ENCODE assay signal across 8 cellular contexts in the genomic region with DNA sequence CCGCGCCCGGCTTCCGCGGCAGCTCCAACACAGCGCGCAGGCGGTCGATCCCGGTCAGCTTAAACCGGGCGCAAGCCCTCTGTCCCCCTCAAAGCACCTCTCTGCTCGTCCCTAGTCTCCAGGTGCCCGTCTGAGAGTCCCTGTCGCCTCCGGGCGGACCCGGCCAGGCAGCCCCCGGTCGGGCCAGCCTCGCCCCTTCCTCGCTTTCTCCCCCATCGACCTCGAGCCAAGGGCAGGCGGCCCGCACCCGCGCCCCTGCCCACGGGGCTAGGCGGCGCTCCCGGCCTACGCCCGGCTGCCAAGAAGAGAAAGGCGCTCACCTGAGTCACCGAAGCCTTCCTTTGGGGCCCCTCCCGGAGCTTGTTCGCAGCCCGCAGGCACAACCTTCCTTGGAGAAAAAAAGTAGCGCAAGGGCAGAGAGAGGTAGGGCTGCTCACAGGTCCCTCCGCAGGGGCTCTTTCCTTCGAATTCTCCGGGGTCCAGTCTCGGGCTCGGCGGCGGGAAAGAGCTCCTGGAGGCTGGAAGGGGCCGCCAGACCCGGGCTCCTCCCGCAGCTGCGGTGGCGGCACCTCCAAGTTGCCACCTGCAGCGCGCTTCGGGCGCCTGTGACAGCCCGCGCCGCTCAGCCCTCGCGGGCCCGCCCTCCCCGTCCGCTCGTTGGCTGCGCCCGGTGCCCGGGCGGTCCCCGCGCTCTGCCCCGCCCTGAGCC.
DNase-seq lines count a peak whose midpoint lies in the region; ATAC-seq, FAIRE-seq and TF ChIP-seq lines count a peak whose summit lies in the region.

No MANE protein-coding gene starts in this region.

- H3K9me3 ChIP-seq in T-helper 17 cell (ENCODE audit: control insufficient read depth, low read length, poor library complexity, severe bottlenecking): no peaks in the 10 kb centered on the region

- DNase-seq in Ammon's horn (ENCODE audit: low spot score): peak; percentile 73
- DNase-seq in GM19239 (ENCODE audit: insufficient read length, low spot score): peak; percentile 46
- DNase-seq in HK-2 (ENCODE audit: unreplicated experiment): peak; percentile 16
- DNase-seq in T-helper 17 cell: no peak
- DNase-seq in epithelial cell of esophagus (ENCODE audit: low read depth): peak; percentile 40
- DNase-seq in mesendoderm: peak; percentile 88
- DNase-seq in stimulated activated naive CD8-positive, alpha-beta T cell treated with anti-CD3 and anti-CD28 coated beads, Interleukin-15, amount 100 ng/mL, for 72 hours: peak in 1 of 2 donors; percentile 30
- no peak for DNase-seq in activated effector memory CD4-positive, alpha-beta T cell treated with anti-CD3 and anti-CD28 coated beads, Interleukin-2, amount 50 U/mL, for 16 hours

- H3K79me1 ChIP-seq in mesendoderm (ENCODE audit: low read length): no peaks in the 10 kb centered on the region

- peak overlapping the region; percentile 76 for H3K4me3 Mint-ChIP-seq in T-helper 17 cell
- H3K4me3 Mint-ChIP-seq in stimulated activated naive CD8-positive, alpha-beta T cell treated with anti-CD3 and anti-CD28 coated beads, Interleukin-15, amount 100 ng/mL, for 72 hours: peak overlapping the region; percentile 80 to 82

- H2BK120ac ChIP-seq in mesendoderm (ENCODE audit: low read depth, low read length): no peak overlapping the region

- peak overlapping the region; percentile 63 for H3K9ac ChIP-seq in mesendoderm (ENCODE audit: low read length)

- no peak overlapping the region for H2BK5ac ChIP-seq in mesendoderm (ENCODE audit: low read length)

- no peaks in the 10 kb centered on the region for H3K79me2 ChIP-seq in mesendoderm (ENCODE audit: control insufficient read depth, insufficient read depth, low read length)

- no peak for FAIRE-seq in GM19239 (lab: Jason Lieb, UNC)

- peaks cover 12% of the 10 kb centered on the region for H3K4me1 ChIP-seq in mesendoderm (ENCODE audit: control insufficient read depth, low read depth, low read length)

- peak overlapping the region; percentile 71 for H3K56ac ChIP-seq in mesendoderm (ENCODE audit: low read length)

- H3K4ac ChIP-seq in mesendoderm (ENCODE audit: low read depth, low read length): peak overlapping the region; percentile 17

- H3K4me3 ChIP-seq in epithelial cell of esophagus (ENCODE audit: low read length) (peak overlapping the region; percentile 13), mesendoderm (ENCODE audit: low read length) (peak overlapping the region; percentile 30)

- peaks cover 30% of the 10 kb centered on the region for H3K27me3 Mint-ChIP-seq in T-helper 17 cell
- H3K27me3 Mint-ChIP-seq in stimulated activated naive CD8-positive, alpha-beta T cell treated with anti-CD3 and anti-CD28 coated beads, Interleukin-15, amount 100 ng/mL, for 72 hours: peaks cover 60% of the 10 kb centered on the region

- no peaks in the 10 kb centered on the region for H3K36me3 ChIP-seq in mesendoderm (ENCODE audit: control insufficient read depth, insufficient read depth, low read length)

- H2BK15ac ChIP-seq in mesendoderm (replicated peaks; ENCODE audit: low read depth): no peak overlapping the region

- H2AK5ac ChIP-seq in mesendoderm (ENCODE audit: low read length): no peak overlapping the region

- no peak for TF ChIP-seq CTCF in epithelial cell of esophagus (IDR thresholded peaks at IDR 0.05; ENCODE audit: insufficient read depth, low read depth, low read length, missing control alignments)

- no peak overlapping the region for H3K27ac ChIP-seq in mesendoderm (ENCODE audit: low read depth, low read length)

- peaks cover 3% of the 10 kb centered on the region for H3K36me3 Mint-ChIP-seq in T-helper 17 cell (ENCODE audit: low read depth)

- H4K5ac ChIP-seq in mesendoderm (ENCODE audit: low read length): no peak overlapping the region

- ATAC-seq in T-helper 17 cell: peak; percentile 81
- ATAC-seq in stimulated activated naive CD8-positive, alpha-beta T cell treated with anti-CD3 and anti-CD28 coated beads, Interleukin-15, amount 100 ng/mL, for 72 hours: peak; percentile 87

- peak overlapping the region; percentile 88 for H3K4me2 ChIP-seq in mesendoderm (ENCODE audit: low read length)

- H3K9me3 Mint-ChIP-seq in stimulated activated naive CD8-positive, alpha-beta T cell treated with anti-CD3 and anti-CD28 coated beads, Interleukin-15, amount 100 ng/mL, for 72 hours: no peaks in the 10 kb centered on the region

- peak overlapping the region; percentile 1 for H3K18ac ChIP-seq in mesendoderm (ENCODE audit: low read length)

- H4K8ac ChIP-seq in mesendoderm (ENCODE audit: low read depth, low read length): no peak overlapping the region

- no CpG with 5 or more reads among the region's 72 CpGs for WGBS in mesendoderm (ENCODE audit: extremely low coverage, insufficient coverage, low lambda C conversion rate)

- H3K23ac ChIP-seq in mesendoderm (ENCODE audit: low read length): no peak overlapping the region

- H3K27me3 ChIP-seq in mesendoderm (ENCODE audit: insufficient read depth, low read length, poor library complexity): peaks cover 5% of the 10 kb centered on the region

- H3K4me1 Mint-ChIP-seq in T-helper 17 cell: no peaks in the 10 kb centered on the region
- peaks cover 6% of the 10 kb centered on the region for H3K4me1 Mint-ChIP-seq in stimulated activated naive CD8-positive, alpha-beta T cell treated with anti-CD3 and anti-CD28 coated beads, Interleukin-15, amount 100 ng/mL, for 72 hours

- no peak overlapping the region for H3K27ac Mint-ChIP-seq in T-helper 17 cell
- H3K27ac Mint-ChIP-seq in stimulated activated naive CD8-positive, alpha-beta T cell treated with anti-CD3 and anti-CD28 coated beads, Interleukin-15, amount 100 ng/mL, for 72 hours: no peak overlapping the region

Comparison
In these comparisons a context has a peak if more than half of its experiments do, and no peak if none do; other contexts are left out.
1. DNase-seq: peak in Ammon's horn (single experiment), GM19239 (single experiment), HK-2 (single experiment), epithelial cell of esophagus (single experiment) and mesendoderm (single experiment); none in T-helper 17 cell (0 of 3) and activated effector memory CD4-positive, alpha-beta T cell treated with anti-CD3 and anti-CD28 coated beads, Interleukin-2, amount 50 U/mL, for 16 hours (single experiment).